In the genomic region with DNA sequence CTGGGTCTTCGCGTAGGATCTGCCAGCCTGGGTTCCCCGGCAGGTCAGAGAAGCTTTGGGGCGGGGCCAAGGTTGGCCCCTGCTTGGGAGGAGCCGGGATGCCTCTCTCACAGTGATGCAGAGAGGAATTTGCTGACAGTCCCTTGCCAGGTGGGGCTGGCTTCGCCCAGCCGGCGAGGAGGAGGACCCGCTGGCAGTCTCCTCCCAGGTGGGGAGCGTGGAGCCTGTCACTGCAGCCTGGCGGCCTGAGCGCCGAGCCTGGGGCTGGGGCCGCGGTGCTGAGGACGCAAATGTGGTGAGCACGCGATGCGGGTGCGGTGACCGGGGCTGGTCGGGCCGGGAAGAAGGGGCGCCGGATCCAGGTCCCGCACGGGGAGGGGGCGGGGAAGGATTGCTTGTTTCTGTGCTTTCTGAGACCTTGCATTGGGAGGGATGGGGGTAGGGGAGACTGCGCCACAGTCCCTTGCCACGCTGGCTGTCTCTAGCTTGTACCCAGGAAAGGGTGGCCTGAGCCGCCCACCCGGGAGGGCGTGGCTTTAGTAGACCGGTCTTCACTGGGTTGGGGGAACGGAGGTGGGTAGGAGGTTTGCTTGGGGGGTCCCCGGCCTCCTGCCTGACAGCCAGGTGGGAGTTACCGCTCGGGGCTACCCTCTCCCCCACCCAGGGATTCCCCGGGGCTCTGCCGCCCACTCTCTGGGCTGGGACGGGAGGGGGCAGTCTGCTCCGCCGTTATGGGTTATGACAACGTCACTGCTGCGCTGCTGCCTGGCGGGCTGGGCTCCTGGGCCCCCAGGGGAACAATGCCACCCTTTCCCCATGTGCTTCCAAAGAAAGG, we compare ENCODE assay signal across 8 cellular contexts. TPM values are rescaled to one million over a fixed set of nuclear protein-coding genes. Genes with fewer than 3 reads are reported as not detected.
DNase-seq lines count a peak whose midpoint lies in the region; ATAC-seq and TF ChIP-seq lines count a peak whose summit lies in the region.

A gene with protein sequence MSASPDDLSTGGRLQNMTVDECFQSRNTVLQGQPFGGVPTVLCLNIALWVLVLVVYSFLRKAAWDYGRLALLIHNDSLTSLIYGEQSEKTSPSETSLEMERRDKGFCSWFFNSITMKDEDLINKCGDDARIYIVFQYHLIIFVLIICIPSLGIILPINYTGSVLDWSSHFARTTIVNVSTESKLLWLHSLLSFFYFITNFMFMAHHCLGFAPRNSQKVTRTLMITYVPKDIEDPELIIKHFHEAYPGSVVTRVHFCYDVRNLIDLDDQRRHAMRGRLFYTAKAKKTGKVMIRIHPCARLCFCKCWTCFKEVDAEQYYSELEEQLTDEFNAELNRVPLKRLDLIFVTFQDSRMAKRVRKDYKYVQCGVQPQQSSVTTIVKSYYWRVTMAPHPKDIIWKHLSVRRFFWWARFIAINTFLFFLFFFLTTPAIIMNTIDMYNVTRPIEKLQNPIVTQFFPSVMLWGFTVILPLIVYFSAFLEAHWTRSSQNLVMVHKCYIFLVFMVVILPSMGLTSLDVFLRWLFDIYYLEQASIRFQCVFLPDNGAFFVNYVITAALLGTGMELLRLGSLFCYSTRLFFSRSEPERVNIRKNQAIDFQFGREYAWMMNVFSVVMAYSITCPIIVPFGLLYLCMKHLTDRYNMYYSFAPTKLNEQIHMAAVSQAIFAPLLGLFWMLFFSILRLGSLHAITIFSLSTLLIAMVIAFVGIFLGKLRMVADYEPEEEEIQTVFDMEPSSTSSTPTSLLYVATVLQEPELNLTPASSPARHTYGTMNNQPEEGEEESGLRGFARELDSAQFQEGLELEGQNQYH (plus strand): TSS at position 196 of the 835 bp plus-strand sequence. CDS start 37,016 bp downstream, outside the sequence.

- ATAC-seq in DND-41 (ENCODE audit: insufficient read depth, low read depth) (peak; percentile 48; the same call in 2 of the 3 replicates), HG02870 (IDR thresholded peaks at IDR 0.05; ENCODE audit: unreplicated experiment) (peak; percentile 86)

- 1% methylated on average over 43 of the region's 46 CpGs for WGBS in mesenchymal stem cell

- no peak within 1 kb of the TSS for H2BK15ac ChIP-seq in mesenchymal stem cell (ENCODE audit: low read depth, poor library complexity, severe bottlenecking)

- H3K27ac ChIP-seq in DND-41 (ENCODE audit: low read length) (no peak within 1 kb of the TSS), cingulate gyrus (ENCODE audit: low read depth, low read length) (peak within 1 kb of the TSS; percentile 29), mesenchymal stem cell (ENCODE audit: low read length, poor library complexity, severe bottlenecking) (no peak within 1 kb of the TSS), uterus (no peak within 1 kb of the TSS)

- no peaks in the 10 kb centered on the region for H3K79me2 ChIP-seq in DND-41 (ENCODE audit: insufficient read depth, low read length)

- H3K4me1 ChIP-seq in DND-41 (ENCODE audit: insufficient read depth, low read length): no peaks in the 10 kb centered on the region
- peaks cover 15% of the 10 kb centered on the region for H3K4me1 ChIP-seq in mesenchymal stem cell (ENCODE audit: control insufficient read depth, insufficient read depth, low read depth, low read length)
- no peaks in the 10 kb centered on the region for H3K4me1 ChIP-seq in uterus

- no peak within 1 kb of the TSS for H2BK120ac ChIP-seq in mesenchymal stem cell (ENCODE audit: low read depth, low read length)

- H3K9ac ChIP-seq in DND-41 (ENCODE audit: low read depth, low read length): no peak within 1 kb of the TSS
- no peak within 1 kb of the TSS for H3K9ac ChIP-seq in mesenchymal stem cell (ENCODE audit: low read length)

- no peaks in the 10 kb centered on the region for H3K9me3 ChIP-seq in DND-41 (ENCODE audit: insufficient read depth, low read length, severe bottlenecking)
- H3K9me3 ChIP-seq in mesenchymal stem cell (ENCODE audit: control insufficient read depth, low read length): no peaks in the 10 kb centered on the region
- H3K9me3 ChIP-seq in uterus: no peaks in the 10 kb centered on the region

- H3K4me3 ChIP-seq in DND-41 (ENCODE audit: low read depth in 1 of 2, low read length in 2 of 2) (no peak within 1 kb of the TSS), mesenchymal stem cell (ENCODE audit: insufficient read depth in 1 of 2, low read depth in 1 of 2, low read length in 2 of 2) (peak within 1 kb of the TSS in 1 of 2 experiments; percentile 65), uterus (no peak within 1 kb of the TSS)

- H3K4me2 ChIP-seq in DND-41 (ENCODE audit: insufficient read depth, low read length) (no peak within 1 kb of the TSS), mesenchymal stem cell (ENCODE audit: low read length, poor library complexity, severe bottlenecking) (peak within 1 kb of the TSS; percentile 83)

- no peak for TF ChIP-seq POLR2A in uterus (IDR thresholded peaks at IDR 0.05)

- no peak within 1 kb of the TSS for H2AK5ac ChIP-seq in mesenchymal stem cell (ENCODE audit: low read length, severe bottlenecking)

- H3K27me3 ChIP-seq in DND-41 (ENCODE audit: insufficient read depth, low read length, poor library complexity): no peaks in the 10 kb centered on the region
- peaks cover 33 to 57% of the 10 kb centered on the region in 2 experiments for H3K27me3 ChIP-seq in mesenchymal stem cell (ENCODE audit: control insufficient read depth in 1 of 2, insufficient read depth in 1 of 2, low read length in 2 of 2)
- peaks cover 0 to 13% of the 10 kb centered on the region in 2 donors for H3K27me3 ChIP-seq in uterus

- no peak within 1 kb of the TSS for H3K23ac ChIP-seq in mesenchymal stem cell (ENCODE audit: low read length in 2 of 2)

- TF ChIP-seq CTCF in DND-41 (IDR thresholded peaks at IDR 0.05; ENCODE audit: borderline replicate concordance, extremely low read depth, low read length, poor library complexity, severe bottlenecking) (no peak), uterus (IDR thresholded peaks at IDR 0.05) (no peak)

- H3K18ac ChIP-seq in mesenchymal stem cell (ENCODE audit: low read depth in 1 of 2, low read length in 2 of 2): no peak within 1 kb of the TSS

- no peak within 1 kb of the TSS for H3K4ac ChIP-seq in mesenchymal stem cell (ENCODE audit: low read depth in 1 of 2, low read length in 2 of 2)

- H4K91ac ChIP-seq in mesenchymal stem cell (ENCODE audit: low read length): no peak within 1 kb of the TSS

- no peaks in the 10 kb centered on the region for H4K20me1 ChIP-seq in DND-41 (ENCODE audit: insufficient read depth, low read length)

- H3K79me1 ChIP-seq in mesenchymal stem cell (replicated peaks; ENCODE audit: low read length, poor library complexity, severe bottlenecking): no peaks in the 10 kb centered on the region

- H3K36me3 ChIP-seq in DND-41 (ENCODE audit: insufficient read depth, low read length) (no peaks in the 10 kb centered on the region), mesenchymal stem cell (ENCODE audit: control insufficient read depth in 1 of 2, insufficient read depth in 2 of 2, low read depth in 1 of 2, low read length in 2 of 2) (no peaks in the 10 kb centered on the region), uterus (no peaks in the 10 kb centered on the region)

- DNase-seq in DND-41 (peak; percentile 25), NCI-H2227 (lab: John Stamatoyannopoulos, UW; ENCODE audit: unreplicated experiment) (peak; percentile 94), mesenchymal stem cell (no peak), uterus (no peak)
- DNase-seq in activated CD4-positive, alpha-beta T cell treated with anti-CD3 and anti-CD28 coated beads for 4 hours: peak; percentile 36 to 43
- peak; percentile 6 to 39 for DNase-seq in stimulated activated CD8-positive, alpha-beta memory T cell treated with anti-CD3 and anti-CD28 coated beads, Interleukin-4, amount 100 ng/mL, for 4 hours (ENCODE audit: low read depth in 2 of 2, low spot score in 1 of 2)

- no peak within 1 kb of the TSS for H2BK12ac ChIP-seq in mesenchymal stem cell (ENCODE audit: low read length in 2 of 2)

- H3K14ac ChIP-seq in mesenchymal stem cell (ENCODE audit: low read length in 2 of 2): peak within 1 kb of the TSS in 1 of 2 experiments; percentile 13

- no peak within 1 kb of the TSS for H4K8ac ChIP-seq in mesenchymal stem cell (ENCODE audit: low read length)

- intact Hi-C loops in uterus (cut with DNase I; ENCODE audit: low total_unique reads): no loop called here

- no peak within 1 kb of the TSS for H2BK5ac ChIP-seq in mesenchymal stem cell (ENCODE audit: low read depth, low read length, poor library complexity, severe bottlenecking)

- no peak within 1 kb of the TSS for H2AFZ ChIP-seq in DND-41 (ENCODE audit: low read depth, low read length)
- peak within 1 kb of the TSS; percentile 8 for H2AFZ ChIP-seq in mesenchymal stem cell (ENCODE audit: low read depth, low read length)

RNA-seq across cellular contexts. Expression of the gene that starts here (rescaled TPM):
- polyA plus RNA-seq in mesenchymal stem cell (2013, experiment 1 of 2): 0.03 TPM
- 0.07 TPM for polyA plus RNA-seq in mesenchymal stem cell (2013, experiment 2 of 2)
- total RNA-seq in uterus: 1 to 10 TPM in 1 of 4 donors, under 1 TPM in 1, not detected in 2; 0.98 to 1.9 TPM

Comparison
In these comparisons a context has a peak if more than half of its experiments do, and no peak if none do; other contexts are left out.
1. DNase-seq: peak in DND-41 (single experiment), NCI-H2227 (single experiment), activated CD4-positive, alpha-beta T cell treated with anti-CD3 and anti-CD28 coated beads for 4 hours (2 of 2) and stimulated activated CD8-positive, alpha-beta memory T cell treated with anti-CD3 and anti-CD28 coated beads, Interleukin-4, amount 100 ng/mL, for 4 hours (2 of 2); none in mesenchymal stem cell (single experiment) and uterus (0 of 2).